Comparison of ENCODE assay signal across 8 cellular contexts in the genomic region with DNA sequence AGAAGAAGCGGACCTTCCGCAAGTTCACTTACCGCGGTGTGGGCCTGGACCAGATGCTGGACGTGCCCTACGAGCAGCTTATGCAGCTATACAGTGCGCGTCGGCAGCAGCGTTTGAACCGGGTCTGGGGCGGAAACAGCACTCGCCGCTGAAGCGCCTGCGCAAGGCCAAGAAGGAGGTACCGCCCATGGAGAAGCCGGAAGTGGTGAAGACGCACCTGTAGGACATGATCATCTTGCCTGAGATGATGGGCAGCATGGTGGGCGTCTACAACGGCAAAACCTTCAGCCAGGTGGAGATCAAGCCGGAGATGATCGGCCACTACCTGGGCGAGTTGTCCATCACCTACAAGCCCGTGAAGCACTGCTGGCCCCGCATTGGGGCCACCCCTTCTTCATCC.
"Had no signal": no experiment of that assay in that cellular context is flagged by ENCODE, and none has a peak within 500 bp of the region (broad histone marks: within the 10 kb centered on the region; RNA-seq: fewer than 3 reads in every experiment).

No MANE protein-coding gene starts in this region.

- H3K9me3 ChIP-seq: HAP-1 had no signal

- H3K27ac ChIP-seq: GM23248 had no signal

- H3K4me1 ChIP-seq: HAP-1 had no signal

- DNase-seq: GM23248, GOT3, H7, HFFc6, IMR-90 had no signal

- H3K4me3 ChIP-seq: GM23248, HAP-1, K562 had no signal

- ATAC-seq: HCT116, K562 had no signal

- H3K36me3 ChIP-seq: HAP-1 had no signal
